In the genomic region with DNA sequence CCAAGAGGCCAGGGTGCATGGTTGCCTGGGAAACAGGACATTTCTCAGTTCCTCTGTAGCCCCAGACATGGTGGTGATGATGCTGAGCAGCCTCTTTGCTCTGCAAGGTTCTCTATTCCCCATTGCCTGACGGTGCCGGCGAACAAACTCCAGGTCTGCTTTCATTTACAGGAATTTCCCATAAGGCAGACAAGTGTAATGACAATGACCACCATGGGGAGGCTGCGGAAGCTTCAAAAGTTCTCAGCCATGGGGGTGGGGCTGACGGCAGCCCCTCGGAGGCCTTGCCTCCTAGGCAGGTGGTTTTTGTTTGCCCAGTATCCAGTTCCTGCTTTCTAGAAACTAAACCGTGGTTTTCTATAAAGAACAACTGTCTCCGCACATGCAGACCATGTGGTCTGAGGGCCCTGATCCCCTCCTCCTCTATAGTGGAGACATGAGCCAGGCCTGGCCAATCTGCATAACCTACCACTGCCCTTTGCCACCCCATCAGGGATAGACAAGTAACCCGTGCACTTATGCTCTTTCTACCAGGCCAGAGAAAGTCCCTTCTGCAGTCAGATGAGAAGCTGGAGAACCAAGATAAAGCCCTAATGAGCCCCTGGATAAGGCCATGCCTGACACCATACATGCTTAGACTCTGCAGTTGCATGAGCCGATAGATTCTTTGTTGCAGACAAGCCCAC, we compare ENCODE assay signal across 9 cellular contexts. TPM values are rescaled to one million over a fixed set of nuclear protein-coding genes. Genes with fewer than 3 reads are reported as not detected.
DNase-seq lines count a peak whose midpoint lies in the region; ATAC-seq, FAIRE-seq and TF ChIP-seq lines count a peak whose summit lies in the region.
"Had no signal": no experiment of that assay in that cellular context is flagged by ENCODE, and none has a peak within 500 bp of the region (broad histone marks: within the 10 kb centered on the region; RNA-seq: fewer than 3 reads in every experiment).

No MANE protein-coding gene starts in this region.

- no peak overlapping the region for H3K27ac ChIP-seq in foreskin keratinocyte
- H3K27ac ChIP-seq in upper lobe of left lung: no peak overlapping the region

- peak; percentile 33 for TF ChIP-seq CTCF in progenitor cell of endocrine pancreas (IDR thresholded peaks at IDR 0.05; ENCODE audit: unreplicated experiment)
- TF ChIP-seq CTCF in foreskin keratinocyte (conservative IDR thresholded peaks at IDR 0.05): no peak
- no peak for TF ChIP-seq CTCF in upper lobe of left lung (IDR thresholded peaks at IDR 0.05)

- no peak overlapping the region for H3K4me3 Mint-ChIP-seq in progenitor cell of endocrine pancreas (ENCODE audit: low read depth)

- H3K4me1 ChIP-seq in foreskin keratinocyte: peaks cover 8% of the 10 kb centered on the region
- peaks cover 0 to 10% (median 6%) of the 10 kb centered on the region in 4 donors for H3K4me1 ChIP-seq in upper lobe of left lung

- DNase-seq in NCI-H748 (lab: John Stamatoyannopoulos, UW; ENCODE audit: unreplicated experiment) (peak; percentile 55), NCI-H748 treated with DMSO at 0.1 percent for 48 hours (lab: John Stamatoyannopoulos, UW) (no peak), OCI-M1 (lab: John Stamatoyannopoulos, UW) (peak; percentile 41), progenitor cell of endocrine pancreas (ENCODE audit: low spot score, unreplicated experiment) (no peak), foreskin keratinocyte (no peak), upper lobe of left lung (no peak), frontal cortex (ENCODE audit: low spot score in 2 of 2) (no peak)

- H3K4me1 Mint-ChIP-seq in progenitor cell of endocrine pancreas (ENCODE audit: low read depth): peaks cover 9% of the 10 kb centered on the region

- no peaks in the 10 kb centered on the region for H3K9me3 Mint-ChIP-seq in progenitor cell of endocrine pancreas (ENCODE audit: low read depth)

- 73 to 75% methylated on average over 3 to 10 of the region's 10 CpGs for WGBS in upper lobe of left lung, 2 donors

- H3K4me3 ChIP-seq in upper lobe of left lung: no peak overlapping the region

- H3K36me3 ChIP-seq in upper lobe of left lung: peaks cover 6 to 58% (median 36%) of the 10 kb centered on the region in 4 donors

- H3K9me3 ChIP-seq in upper lobe of left lung: no peaks in the 10 kb centered on the region

- no peaks in the 10 kb centered on the region for H3K27me3 ChIP-seq in foreskin keratinocyte
- H3K27me3 ChIP-seq in upper lobe of left lung: no peaks in the 10 kb centered on the region

- peaks cover 34% of the 10 kb centered on the region for H3K36me3 Mint-ChIP-seq in progenitor cell of endocrine pancreas (ENCODE audit: insufficient read depth)

- peak overlapping the region; percentile 78 for H3K27ac Mint-ChIP-seq in progenitor cell of endocrine pancreas

- no peak for TF ChIP-seq EP300 in upper lobe of left lung (IDR thresholded peaks at IDR 0.05)

- peak; percentile 77 for ATAC-seq in HG03064 (IDR thresholded peaks at IDR 0.05; ENCODE audit: low read depth, unreplicated experiment)
- ATAC-seq in foreskin keratinocyte: no peak
- ATAC-seq in upper lobe of left lung (ENCODE audit: low FRiP score in 2 of 2): no peak

- H3K27me3 Mint-ChIP-seq in progenitor cell of endocrine pancreas: no peaks in the 10 kb centered on the region

- no peak for FAIRE-seq in frontal cortex (lab: Jason Lieb, UNC)

- TF ChIP-seq POLR2A in upper lobe of left lung (IDR thresholded peaks at IDR 0.05): no peak

RNA-seq across cellular contexts. Expression of a gene that starts 54.0 kb away (rescaled TPM):
- total RNA-seq in progenitor cell of endocrine pancreas (0.55 and 0.77 TPM in 2 replicates), foreskin keratinocyte (0.03 TPM in 1 of 2 replicates, not detected in the other), upper lobe of left lung (under 1 TPM in 3 of 6 donors, not detected in 3; 0.24 to 0.59 (median 0.34) TPM), frontal cortex (not detected)
- polyA plus RNA-seq in foreskin keratinocyte: 0.01 and 0.15 TPM in 2 replicates
- total RNA-seq: glomerular endothelial cell had no signal

Comparison
In these comparisons a context has a peak if more than half of its experiments do, and no peak if none do; other contexts are left out.
1. DNase-seq: peak in NCI-H748 (single experiment) and OCI-M1 (single experiment); none in NCI-H748 treated with DMSO at 0.1 percent for 48 hours (single experiment), progenitor cell of endocrine pancreas (single experiment), foreskin keratinocyte (0 of 2), upper lobe of left lung (0 of 2) and frontal cortex (0 of 2).